ENCODE assay signal across 2 cellular contexts in genomic region chr6:41970436-41970846, GRCh38.
TF ChIP-seq lines count a peak whose summit lies in the region.

No MANE protein-coding gene starts in this region.

TF ChIP-seq in SK-N-SH, 30 proteins besides CTCF, POLR2A, EP300 and RAD21 (continued from another document):
- no peak for TF ChIP-seq ZBTB33 (IDR thresholded peaks at IDR 0.05; ENCODE audit: borderline replicate concordance, low read depth)
- TF ChIP-seq JUND (IDR thresholded peaks at IDR 0.05) = no peak
- TF ChIP-seq GABPA (IDR thresholded peaks at IDR 0.05; ENCODE audit: low read depth) = no peak
- TF ChIP-seq PBX3 (IDR thresholded peaks at IDR 0.05) = no peak
- no peak for TF ChIP-seq CHD2 (IDR thresholded peaks at IDR 0.05; ENCODE audit: low read length, partially characterized antibody)
- TF ChIP-seq MEF2A (IDR thresholded peaks at IDR 0.05; ENCODE audit: borderline replicate concordance, low read depth) = no peak
- TF ChIP-seq FOSL2 (IDR thresholded peaks at IDR 0.05; ENCODE audit: borderline replicate concordance, low read depth) = no peak
- no peak for TF ChIP-seq TAF1 (IDR thresholded peaks at IDR 0.05; ENCODE audit: borderline replicate concordance, low read depth, low read length)
TF ChIP-seq in SK-N-SH: peak in this region for 0.

TF ChIP-seq in SK-N-SH treated with all-trans-retinoic acid at 6 μM for 48 hours, 23 proteins besides CTCF, POLR2A, EP300 and RAD21 (continued from another document):
- TF ChIP-seq TSHZ2 (CRISPR knock-in tag; IDR thresholded peaks at IDR 0.05) (no peak), ZFP30 (CRISPR knock-in tag; IDR thresholded peaks at IDR 0.05) (no peak), RARB (CRISPR knock-in tag; IDR thresholded peaks at IDR 0.05) (no peak), ZFP3 (CRISPR knock-in tag; IDR thresholded peaks at IDR 0.05) (no peak), TOX (CRISPR knock-in tag; IDR thresholded peaks at IDR 0.05; ENCODE audit: borderline replicate concordance) (no peak), CSDC2 (CRISPR knock-in tag; IDR thresholded peaks at IDR 0.05) (no peak), SNAI2 (CRISPR knock-in tag; IDR thresholded peaks at IDR 0.05) (no peak), ZNF565 (CRISPR knock-in tag; conservative IDR thresholded peaks at IDR 0.05; ENCODE audit: low read depth) (no peak), POU6F1 (CRISPR knock-in tag; IDR thresholded peaks at IDR 0.05; ENCODE audit: borderline replicate concordance, low read depth) (no peak)
